In genomic region chr10:80453715-80454525, GRCh38 we compare ENCODE assay signal across 1 cellular context.
A peak's percentile ranks its signal among the peaks of the same experiment; 100 is the strongest.
TF ChIP-seq lines count a peak whose summit lies in the region.

Gene TSPAN14, plus strand, starts transcription at chr10:80454310. Its CDS starts 34,924 bp downstream, at chr10:80489234.

TF ChIP-seq in K562, 482 proteins besides CTCF, POLR2A, EP300 and RAD21 (continued from another document and continues in another):
- TF ChIP-seq POLR2B (IDR thresholded peaks at IDR 0.05; ENCODE audit: low read depth, partially characterized antibody) (peak; percentile 47), BRD9 (IDR thresholded peaks at IDR 0.05; ENCODE audit: low read depth, partially characterized antibody) (no peak), SNAPC5 (CRISPR knock-in tag; IDR thresholded peaks at IDR 0.05) (no peak), PML (IDR thresholded peaks at IDR 0.05; ENCODE audit: low read length) (no peak), CREB3L1 (IDR thresholded peaks at IDR 0.05; ENCODE audit: borderline replicate concordance, low read depth) (peak; percentile 53; the same call in 1 of the 2 replicates), POLR2H (tag; IDR thresholded peaks at IDR 0.05; ENCODE audit: low read depth) (no peak), HNRNPL (IDR thresholded peaks at IDR 0.05; ENCODE audit: low read depth, low read length) (no peak), KLF16 (IDR thresholded peaks at IDR 0.05) (no peak), NKRF (IDR thresholded peaks at IDR 0.05; ENCODE audit: borderline replicate concordance) (no peak), ELF1 (tag; IDR thresholded peaks at IDR 0.05) (no peak), ZNF175 (CRISPR knock-in tag; IDR thresholded peaks at IDR 0.05; ENCODE audit: low read depth) (no peak), FOSL1 (tag; conservative IDR thresholded peaks at IDR 0.05) (0 out of 2 replicates have a peak, but pooled peaks have one; percentile 20), TRIM28 (IDR thresholded peaks at IDR 0.05) (no peak), KAT8 (IDR thresholded peaks at IDR 0.05; ENCODE audit: low read depth) (no peak), CGGBP1 (CRISPR knock-in tag; IDR thresholded peaks at IDR 0.05) (no peak), TAF15 (IDR thresholded peaks at IDR 0.05; ENCODE audit: low read depth, low read length) (no peak), PRPF4 (IDR thresholded peaks at IDR 0.05; ENCODE audit: insufficient read depth, low read depth, low read length, poor library complexity, severe bottlenecking) (no peak), E2F8 (IDR thresholded peaks at IDR 0.05; ENCODE audit: low read depth, partially characterized antibody) (no peak), STAT5A (IDR thresholded peaks at IDR 0.05; ENCODE audit: borderline replicate concordance, low read length) (no peak), FOXA1 (IDR thresholded peaks at IDR 0.05; ENCODE audit: borderline replicate concordance) (no peak), PHF21A (IDR thresholded peaks at IDR 0.05; ENCODE audit: borderline replicate concordance, low read depth) (no peak), NCOA4 (IDR thresholded peaks at IDR 0.05; ENCODE audit: partially characterized antibody) (no peak), CREBBP (IDR thresholded peaks at IDR 0.05; ENCODE audit: low read depth, low read length) (no peak), STAT6 (CRISPR knock-in tag; IDR thresholded peaks at IDR 0.05) (no peak), FOXO4 (CRISPR knock-in tag; IDR thresholded peaks at IDR 0.05) (no peak), HES1 (IDR thresholded peaks at IDR 0.05; ENCODE audit: low read depth) (no peak), L3MBTL2 (IDR thresholded peaks at IDR 0.05) (peak; percentile 95), ZNF583 (CRISPR knock-in tag; IDR thresholded peaks at IDR 0.05) (0 out of 2 replicates have a peak, but pooled peaks have one; percentile 14), ZC3H11A (IDR thresholded peaks at IDR 0.05; ENCODE audit: low read depth, low read length) (no peak), EWSR1 (IDR thresholded peaks at IDR 0.05; ENCODE audit: borderline replicate concordance, low read depth, partially characterized antibody) (no peak), NFXL1 (CRISPR knock-in tag; IDR thresholded peaks at IDR 0.05) (no peak), PCBP1 (IDR thresholded peaks at IDR 0.05; ENCODE audit: low read depth, low read length, poor library complexity, severe bottlenecking) (no peak), E2F5 (CRISPR knock-in tag; IDR thresholded peaks at IDR 0.05) (no peak), NR2C1 (IDR thresholded peaks at IDR 0.05) (no peak), NR2C1 (tag; IDR thresholded peaks at IDR 0.05) (no peak), DPF2 (IDR thresholded peaks at IDR 0.05) (0 out of 2 replicates have a peak, but pooled peaks have one; percentile 38), ZFP1 (CRISPR knock-in tag; IDR thresholded peaks at IDR 0.05) (no peak), ZNF253 (CRISPR knock-in tag; conservative IDR thresholded peaks at IDR 0.05) (no peak), ZFX (CRISPR knock-in tag; IDR thresholded peaks at IDR 0.05) (peak; percentile 92), CUX1 (CRISPR knock-in tag; IDR thresholded peaks at IDR 0.05) (no peak), SMAD2 (IDR thresholded peaks at IDR 0.05; ENCODE audit: low read depth, low read length) (no peak), LARP7 (IDR thresholded peaks at IDR 0.05) (no peak), ZNF655 (CRISPR knock-in tag; IDR thresholded peaks at IDR 0.05) (no peak), TAF9B (IDR thresholded peaks at IDR 0.05; ENCODE audit: partially characterized antibody) (no peak)
